Comparison of ENCODE assay signal across 13 cellular contexts in genomic region chr7:63789378-63790176, GRCh38.
DNase-seq lines count a peak whose midpoint lies in the region; ATAC-seq and TF ChIP-seq lines count a peak whose summit lies in the region.
"Had no signal": no experiment of that assay in that cellular context is flagged by ENCODE, and none has a peak within 500 bp of the region (broad histone marks: within the 10 kb centered on the region; RNA-seq: fewer than 3 reads in every experiment).

No MANE protein-coding gene starts in this region.

- H3K27ac Mint-ChIP-seq in T-cell: no peak overlapping the region

- H2AFZ ChIP-seq in mammary epithelial cell (ENCODE audit: low read depth, low read length): no peak overlapping the region

- intact Hi-C loops in Right ventricle myocardium inferior (cut with DNase I): no loop called here
- intact Hi-C loops in transverse colon (cut with DNase I; ENCODE audit: low total_unique reads): no loop called here
- intact Hi-C loops in mammary epithelial cell (cut with micrococcal nuclease): no loop called here

- CTCF ChIA-PET in T-cell (lab: Charles Lee) (no interaction called here), mammary epithelial cell (lab: Charles Lee; ENCODE audit: low non-redundant PET) (no interaction called here)

- no peak overlapping the region for H3K9ac ChIP-seq in mammary epithelial cell (ENCODE audit: insufficient read depth, low read length)

- POLR2A ChIA-PET in T-cell (lab: Charles Lee): no interaction called here

- no peaks in the 10 kb centered on the region for H3K4me1 Mint-ChIP-seq in T-cell

- peak; percentile 29 for TF ChIP-seq POLR2A in transverse colon (IDR thresholded peaks at IDR 0.05)

- DNase-seq in Right ventricle myocardium inferior (ENCODE audit: missing footprints): peak; percentile 66
- no peak for DNase-seq in right atrium auricular region (ENCODE audit: low spot score)
- DNase-seq in T-cell: peak in 2 of 34 experiments; percentile 0 to 40
- DNase-seq in transverse colon: no peak
- DNase-seq in mammary epithelial cell: no peak
- no peak for DNase-seq in NCI-H2107 treated with DMSO at 0.1 percent for 48 hours (lab: John Stamatoyannopoulos, UW; ENCODE audit: unreplicated experiment)
- DNase-seq: lower lobe of right lung, NCI-H526, spleen, tibial artery had no signal

- in situ Hi-C loops in transverse colon (cut with MboI; ENCODE audit: low pct_ligation_motif_present in 1 of 4, low pct_unique_long_range_greater_than_20kb in 1 of 4, low sequenced_read_pairs in 3 of 4): no loop called here
- in situ Hi-C loops in mammary epithelial cell (cut with MboI; ENCODE audit: low sequenced_read_pairs in 2 of 2): no loop called here

- H3K27ac ChIP-seq in right atrium auricular region: no peak overlapping the region
- H3K27ac ChIP-seq in transverse colon: peak overlapping the region in 1 of 4 donors; percentile 12
- no peak overlapping the region for H3K27ac ChIP-seq in mammary epithelial cell (ENCODE audit: insufficient read depth, low read depth, low read length)
- H3K27ac ChIP-seq: lower lobe of right lung had no signal

- ATAC-seq in Right ventricle myocardium inferior (no peak), T-cell (replicated peaks in 1 of 4) (peak in 3 of 4 experiments; percentile 32 to 76 (median 61)), GM18517 (IDR thresholded peaks at IDR 0.05; ENCODE audit: unreplicated experiment) (no peak)
- ATAC-seq: K562 had no signal

- no peak for TF ChIP-seq CTCF in right atrium auricular region (IDR thresholded peaks at IDR 0.05)
- no peak for TF ChIP-seq CTCF in transverse colon (IDR thresholded peaks at IDR 0.05)
- TF ChIP-seq CTCF in mammary epithelial cell (conservative IDR thresholded peaks at IDR 0.05 in 1 of 2, IDR thresholded peaks at IDR 0.05 in 1 of 2; ENCODE audit: extremely low read depth in 1 of 2, insufficient read depth in 1 of 2, low read depth in 1 of 2, low read length in 2 of 2): no peak

- H3K27me3 ChIP-seq in right atrium auricular region: no peaks in the 10 kb centered on the region
- H3K27me3 ChIP-seq in transverse colon: peaks cover 10% of the 10 kb centered on the region
- no peaks in the 10 kb centered on the region for H3K27me3 ChIP-seq in mammary epithelial cell (ENCODE audit: insufficient read depth, low read length)

- H3K4me1 ChIP-seq in right atrium auricular region (no peaks in the 10 kb centered on the region), transverse colon (no peaks in the 10 kb centered on the region), mammary epithelial cell (ENCODE audit: insufficient read depth, low read length) (no peaks in the 10 kb centered on the region)
- H3K4me1 ChIP-seq: lower lobe of right lung, spleen, tibial artery had no signal

- TF ChIP-seq EP300 in transverse colon (IDR thresholded peaks at IDR 0.05; ENCODE audit: low read depth): no peak

- H3K9me3 ChIP-seq in right atrium auricular region (peaks cover 0 to 17% of the 10 kb centered on the region in 2 donors), transverse colon (peaks cover 0 to 5% of the 10 kb centered on the region in 2 donors), mammary epithelial cell (replicated peaks; ENCODE audit: insufficient read depth, low read length) (no peaks in the 10 kb centered on the region)
- H3K9me3 ChIP-seq: lower lobe of right lung had no signal

- dilution Hi-C loops in mammary epithelial cell (cut with HindIII; ENCODE audit: low sequenced_read_pairs): no loop called here

- H3K4me2 ChIP-seq in mammary epithelial cell (ENCODE audit: insufficient read depth, low read depth, low read length): no peak overlapping the region

- no peaks in the 10 kb centered on the region for H3K79me2 ChIP-seq in mammary epithelial cell (ENCODE audit: insufficient read depth, low read length)

- peak overlapping the region in 1 of 2 donors; percentile 38 for H3K4me3 ChIP-seq in right atrium auricular region
- H3K4me3 ChIP-seq in iPS-11a (ENCODE audit: low read depth, low read length): peak overlapping the region; percentile 8
- H3K4me3 ChIP-seq in transverse colon: peak overlapping the region in 2 of 4 donors; percentile 18 to 34
- no peak overlapping the region for H3K4me3 ChIP-seq in mammary epithelial cell (replicated peaks in 1 of 3; ENCODE audit: insufficient read depth in 1 of 3, low read depth in 2 of 3, low read length in 3 of 3)
- H3K4me3 ChIP-seq: K562, lower lobe of right lung had no signal

- no peaks in the 10 kb centered on the region for H4K20me1 ChIP-seq in mammary epithelial cell (ENCODE audit: insufficient read depth, low read length)

- H3K36me3 ChIP-seq in right atrium auricular region (no peaks in the 10 kb centered on the region), transverse colon (no peaks in the 10 kb centered on the region), mammary epithelial cell (ENCODE audit: insufficient read depth, low read length) (no peaks in the 10 kb centered on the region)
- H3K36me3 ChIP-seq: lower lobe of right lung, spleen, tibial artery had no signal

- no peak overlapping the region for H3K4me3 Mint-ChIP-seq in T-cell

- no TSS peak for BruUV-seq in mammary epithelial cell (replicated peaks; lab: Mats Ljungman, UMichigan)

- 81% methylated on average over 77 of the region's 78 CpGs; no CpG with 5 or more reads in 1 of the 2 donors for WGBS in transverse colon (ENCODE audit: low coverage in 1 of 2), 2 donors
- 67% methylated on average over 3 of the region's 78 CpGs for WGBS in mammary epithelial cell (ENCODE audit: low coverage, missing lambda C conversion rate)

- peaks cover 0 to 7% (median 0%) of the 10 kb centered on the region in 3 donors for H3K9me3 Mint-ChIP-seq in T-cell

- H3K27me3 Mint-ChIP-seq in T-cell: peaks cover 0 to 3% of the 10 kb centered on the region in 2 donors

- H3K36me3 Mint-ChIP-seq in T-cell: no peaks in the 10 kb centered on the region

Comparison
In these comparisons a context has a peak if more than half of its experiments do, and no peak if none do; other contexts are left out.
1. ATAC-seq: peak in T-cell (3 of 4); none in Right ventricle myocardium inferior (single experiment) and GM18517 (single experiment).